In genomic region chr7:1068013-1068412, GRCh38 we compare ENCODE assay signal across 1 cellular context.
TF ChIP-seq lines count a peak whose summit lies in the region.

No MANE protein-coding gene starts in this region.

TF ChIP-seq in HepG2, 621 proteins besides CTCF, POLR2A, EP300 and RAD21:
- TF ChIP-seq, protein P1, sequence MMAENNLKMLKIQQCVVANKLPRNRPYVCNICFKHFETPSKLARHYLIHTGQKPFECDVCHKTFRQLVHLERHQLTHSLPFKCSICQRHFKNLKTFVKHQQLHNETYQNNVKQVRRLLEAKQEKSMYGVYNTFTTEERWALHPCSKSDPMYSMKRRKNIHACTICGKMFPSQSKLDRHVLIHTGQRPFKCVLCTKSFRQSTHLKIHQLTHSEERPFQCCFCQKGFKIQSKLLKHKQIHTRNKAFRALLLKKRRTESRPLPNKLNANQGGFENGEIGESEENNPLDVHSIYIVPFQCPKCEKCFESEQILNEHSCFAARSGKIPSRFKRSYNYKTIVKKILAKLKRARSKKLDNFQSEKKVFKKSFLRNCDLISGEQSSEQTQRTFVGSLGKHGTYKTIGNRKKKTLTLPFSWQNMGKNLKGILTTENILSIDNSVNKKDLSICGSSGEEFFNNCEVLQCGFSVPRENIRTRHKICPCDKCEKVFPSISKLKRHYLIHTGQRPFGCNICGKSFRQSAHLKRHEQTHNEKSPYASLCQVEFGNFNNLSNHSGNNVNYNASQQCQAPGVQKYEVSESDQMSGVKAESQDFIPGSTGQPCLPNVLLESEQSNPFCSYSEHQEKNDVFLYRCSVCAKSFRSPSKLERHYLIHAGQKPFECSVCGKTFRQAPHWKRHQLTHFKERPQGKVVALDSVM (CRISPR knock-in tag; IDR thresholded peaks at IDR 0.05): no peak
- TF ChIP-seq TP53 (CRISPR knock-in tag; conservative IDR thresholded peaks at IDR 0.05) (no peak), ZFP82 (CRISPR knock-in tag; IDR thresholded peaks at IDR 0.05; ENCODE audit: borderline replicate concordance) (no peak), ZNF124 (CRISPR knock-in tag; IDR thresholded peaks at IDR 0.05) (no peak), ZNF788 (CRISPR knock-in tag; IDR thresholded peaks at IDR 0.05; ENCODE audit: borderline replicate concordance) (no peak), ZNF891 (CRISPR knock-in tag; IDR thresholded peaks at IDR 0.05) (no peak), ZNF597 (CRISPR knock-in tag; IDR thresholded peaks at IDR 0.05) (no peak), TBX3 (IDR thresholded peaks at IDR 0.05; ENCODE audit: borderline replicate concordance) (no peak), ZNF564 (CRISPR knock-in tag; IDR thresholded peaks at IDR 0.05) (no peak), SCMH1 (CRISPR knock-in tag; IDR thresholded peaks at IDR 0.05; ENCODE audit: borderline replicate concordance) (no peak), ZBED4 (CRISPR knock-in tag; IDR thresholded peaks at IDR 0.05; ENCODE audit: borderline replicate concordance) (no peak), ZNF768 (CRISPR knock-in tag; IDR thresholded peaks at IDR 0.05) (no peak), ZNF557 (CRISPR knock-in tag; IDR thresholded peaks at IDR 0.05) (no peak), SRSF1 (optimal IDR thresholded peaks at IDR 0.05; ENCODE audit: low read depth, low read length) (no peak), MXD3 (CRISPR knock-in tag; IDR thresholded peaks at IDR 0.05) (no peak), RNF219 (CRISPR knock-in tag; IDR thresholded peaks at IDR 0.05) (no peak), ZSCAN12 (CRISPR knock-in tag; IDR thresholded peaks at IDR 0.05) (no peak), MED1 (CRISPR knock-in tag; IDR thresholded peaks at IDR 0.05) (no peak)
- TF ChIP-seq, protein P2, sequence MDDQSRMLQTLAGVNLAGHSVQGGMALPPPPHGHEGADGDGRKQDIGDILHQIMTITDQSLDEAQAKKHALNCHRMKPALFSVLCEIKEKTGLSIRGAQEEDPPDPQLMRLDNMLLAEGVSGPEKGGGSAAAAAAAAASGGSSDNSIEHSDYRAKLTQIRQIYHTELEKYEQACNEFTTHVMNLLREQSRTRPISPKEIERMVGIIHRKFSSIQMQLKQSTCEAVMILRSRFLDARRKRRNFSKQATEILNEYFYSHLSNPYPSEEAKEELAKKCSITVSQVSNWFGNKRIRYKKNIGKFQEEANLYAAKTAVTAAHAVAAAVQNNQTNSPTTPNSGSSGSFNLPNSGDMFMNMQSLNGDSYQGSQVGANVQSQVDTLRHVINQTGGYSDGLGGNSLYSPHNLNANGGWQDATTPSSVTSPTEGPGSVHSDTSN (CRISPR knock-in tag; IDR thresholded peaks at IDR 0.05; ENCODE audit: borderline replicate concordance): no peak
- TF ChIP-seq, protein P3, sequence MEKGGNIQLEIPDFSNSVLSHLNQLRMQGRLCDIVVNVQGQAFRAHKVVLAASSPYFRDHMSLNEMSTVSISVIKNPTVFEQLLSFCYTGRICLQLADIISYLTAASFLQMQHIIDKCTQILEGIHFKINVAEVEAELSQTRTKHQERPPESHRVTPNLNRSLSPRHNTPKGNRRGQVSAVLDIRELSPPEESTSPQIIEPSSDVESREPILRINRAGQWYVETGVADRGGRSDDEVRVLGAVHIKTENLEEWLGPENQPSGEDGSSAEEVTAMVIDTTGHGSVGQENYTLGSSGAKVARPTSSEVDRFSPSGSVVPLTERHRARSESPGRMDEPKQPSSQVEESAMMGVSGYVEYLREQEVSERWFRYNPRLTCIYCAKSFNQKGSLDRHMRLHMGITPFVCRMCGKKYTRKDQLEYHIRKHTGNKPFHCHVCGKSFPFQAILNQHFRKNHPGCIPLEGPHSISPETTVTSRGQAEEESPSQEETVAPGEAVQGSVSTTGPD (CRISPR knock-in tag; IDR thresholded peaks at IDR 0.05): no peak
